In the genomic region with DNA sequence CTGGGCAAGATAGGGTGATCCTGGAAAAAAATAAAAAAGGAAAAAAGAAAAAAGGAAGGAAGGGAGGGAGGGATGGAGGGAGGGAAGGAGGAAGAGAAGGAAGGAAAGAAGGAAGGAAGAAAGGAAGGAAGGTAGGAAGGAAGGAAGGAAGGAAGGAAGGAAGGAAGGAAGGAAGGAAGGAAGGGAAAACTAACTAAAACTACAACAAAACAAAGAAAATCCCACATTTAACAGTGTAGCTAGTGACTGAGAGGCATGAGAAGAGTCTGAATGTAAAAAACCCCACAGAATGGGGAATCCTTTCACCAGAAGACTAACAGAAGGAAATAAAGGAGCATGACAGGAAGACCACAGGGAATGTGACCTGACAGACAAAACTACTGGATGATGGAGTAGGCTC, we compare ENCODE assay signal across 22 cellular contexts.
DNase-seq lines count a peak whose midpoint lies in the region; ATAC-seq, FAIRE-seq and TF ChIP-seq lines count a peak whose summit lies in the region.
"Had no signal": no experiment of that assay in that cellular context is flagged by ENCODE, and none has a peak within 500 bp of the region (broad histone marks: within the 10 kb centered on the region; RNA-seq: fewer than 3 reads in every experiment).

No MANE protein-coding gene starts in this region.

- CTCF ChIA-PET in HepG2 (lab: Yijun Ruan, JAX; ENCODE audit: low intra/inter-chr PET ratio, low total read pairs): no interaction called here
- CTCF ChIA-PET in GM12878 (lab: Yijun Ruan, JAX): no interaction called here

- H4K20me1 ChIP-seq in HepG2 (ENCODE audit: insufficient read depth, low read length) (no peaks in the 10 kb centered on the region), GM12878 (ENCODE audit: control insufficient read depth, insufficient read depth) (no peaks in the 10 kb centered on the region), neural progenitor cell (ENCODE audit: low read depth) (no peaks in the 10 kb centered on the region)
- H4K20me1 ChIP-seq: BLaER1 treated with 17β-estradiol and CSF1 and Interleukin-3, amounts not matched to agents 10 nM and 100 nM had no signal

- H3K9me3 Mint-ChIP-seq in neural progenitor cell: no peaks in the 10 kb centered on the region

- intact Hi-C loops in HepG2 (cut with micrococcal nuclease; ENCODE audit: unreplicated experiment) (no loop called here), right lobe of liver (cut with DNase I) (no loop called here), GM12878 (cut with micrococcal nuclease; ENCODE audit: unreplicated experiment) (no loop called here)

- H3K4me3 Mint-ChIP-seq in neural progenitor cell: no peak overlapping the region
- H3K4me3 Mint-ChIP-seq: B cell; CD4-positive, alpha-beta T cell; CD8-positive, alpha-beta T cell had no signal

- no peak overlapping the region for H2AFZ ChIP-seq in HepG2 (ENCODE audit: low read length)
- no peak overlapping the region for H2AFZ ChIP-seq in GM12878 (ENCODE audit: control insufficient read depth, low read depth, low read length)
- H2AFZ ChIP-seq in neural progenitor cell (replicated peaks): peak overlapping the region; percentile 72

- no peaks in the 10 kb centered on the region for H3K4me1 Mint-ChIP-seq in neural progenitor cell
- H3K4me1 Mint-ChIP-seq: B cell had no signal

- RAD21 ChIA-PET in GM12878 (lab: Charles Lee; ENCODE audit: unreplicated experiment): no interaction called here

- no peaks in the 10 kb centered on the region for H3K36me3 Mint-ChIP-seq in neural progenitor cell
- H3K36me3 Mint-ChIP-seq: CD8-positive, alpha-beta T cell had no signal

- POLR2A ChIA-PET in HepG2 (lab: Yijun Ruan, JAX): no interaction called here
- POLR2A ChIA-PET in GM12878 (lab: Charles Lee): no interaction called here

- in situ Hi-C loops in HepG2 (cut with HindIII; ENCODE audit: extremely low pct_ligation_motif_present, low pct_unique_long_range_greater_than_20kb) (no loop called here), GM12878 (cut with MboI) (no loop called here)

- SMC1A ChIA-PET in GM12878 (lab: Charles Lee; ENCODE audit: uncharacterized antibody, unreplicated experiment): no interaction called here

- no peak overlapping the region for H3K27ac Mint-ChIP-seq in neural progenitor cell
- H3K27ac Mint-ChIP-seq: B cell; CD4-positive, alpha-beta T cell; CD8-positive, alpha-beta T cell had no signal

- H3K9ac ChIP-seq in HepG2 (ENCODE audit: insufficient read depth, low read depth, low read length) (no peak overlapping the region), GM12878 (ENCODE audit: control insufficient read depth, insufficient read depth, low read length) (no peak overlapping the region), neural progenitor cell (no peak overlapping the region)
- H3K9ac ChIP-seq: BLaER1 treated with 17β-estradiol and CSF1 and Interleukin-3, amounts not matched to agents 10 nM and 100 nM had no signal

- H3K4me2 ChIP-seq in HepG2 (ENCODE audit: low read depth, low read length) (no peak overlapping the region), GM12878 (ENCODE audit: control insufficient read depth, insufficient read depth) (no peak overlapping the region), neural progenitor cell (no peak overlapping the region)
- H3K4me2 ChIP-seq: A549; BLaER1 treated with 17β-estradiol and CSF1 and Interleukin-3, amounts not matched to agents 10 nM and 100 nM had no signal

- TF ChIP-seq RAD21 in HepG2 (CRISPR knock-in tag; IDR thresholded peaks at IDR 0.05): no peak
- no peak for TF ChIP-seq RAD21 in GM12878 (IDR thresholded peaks at IDR 0.05; ENCODE audit: insufficient read depth, low read depth, low read length)

- H3K4me3 ChIP-seq in HepG2 (replicated peaks in 1 of 3; ENCODE audit: insufficient read depth in 1 of 3, low read depth in 2 of 3, low read length in 3 of 3) (no peak overlapping the region), right lobe of liver (no peak overlapping the region), GM12878 (no peak overlapping the region), neural progenitor cell (no peak overlapping the region)
- H3K4me3 ChIP-seq: A549; BLaER1 treated with 17β-estradiol and CSF1 and Interleukin-3, amounts not matched to agents 10 nM and 100 nM had no signal

- no TSS peak for BruUV-seq in HepG2 (replicated peaks; lab: Mats Ljungman, UMichigan)
- no TSS peak for BruUV-seq in GM12878 (replicated peaks; lab: Mats Ljungman, UMichigan)

- H3K79me2 ChIP-seq in HepG2 (ENCODE audit: insufficient read depth, low read length): no peaks in the 10 kb centered on the region
- H3K79me2 ChIP-seq in GM12878 (ENCODE audit: control insufficient read depth, insufficient read depth, low read length): no peaks in the 10 kb centered on the region
- no peaks in the 10 kb centered on the region for H3K79me2 ChIP-seq in neural progenitor cell (ENCODE audit: low read depth)

- TF ChIP-seq POLR2A in HepG2 (IDR thresholded peaks at IDR 0.05; ENCODE audit: insufficient read depth in 1 of 2, low read depth in 2 of 2, low read length in 2 of 2): no peak
- TF ChIP-seq POLR2A in right lobe of liver (IDR thresholded peaks at IDR 0.05): no peak
- no peak for TF ChIP-seq POLR2A in GM12878 (IDR thresholded peaks at IDR 0.05; ENCODE audit: low read depth, low read length)

- no peak overlapping the region for H3K27ac ChIP-seq in HepG2 (ENCODE audit: extremely low read length, insufficient read depth, low read length)
- H3K27ac ChIP-seq in right lobe of liver: no peak overlapping the region
- H3K27ac ChIP-seq in GM12878 (ENCODE audit: control insufficient read depth, insufficient read depth): no peak overlapping the region
- no peak overlapping the region for H3K27ac ChIP-seq in neural progenitor cell
- H3K27ac ChIP-seq: 22Rv1; A549; BLaER1 treated with 17β-estradiol and CSF1 and Interleukin-3, amounts not matched to agents 10 nM and 100 nM; C4-2B had no signal

- DNase-seq in HepG2 (ENCODE audit: low spot score) (no peak), right lobe of liver (no peak), GM12878 (ENCODE audit: low read depth, low spot score) (no peak), neural progenitor cell (ENCODE audit: low spot score) (no peak), GM19240 (ENCODE audit: insufficient read length, low spot score) (no peak)
- DNase-seq: AML-193; Caco-2; Calu3; CD4-positive, alpha-beta T cell; CD8-positive, alpha-beta T cell; DMS79 treated with DMSO at 0.1 percent for 48 hours; GF-D8 had no signal

- no peaks in the 10 kb centered on the region for H3K4me1 ChIP-seq in HepG2 (ENCODE audit: insufficient read depth, low read length)
- no peaks in the 10 kb centered on the region for H3K4me1 ChIP-seq in right lobe of liver
- no peaks in the 10 kb centered on the region for H3K4me1 ChIP-seq in GM12878 (ENCODE audit: control insufficient read depth, insufficient read depth, low read length)
- no peaks in the 10 kb centered on the region for H3K4me1 ChIP-seq in neural progenitor cell
- H3K4me1 ChIP-seq: A549; BLaER1 treated with 17β-estradiol and CSF1 and Interleukin-3, amounts not matched to agents 10 nM and 100 nM; Caco-2 had no signal

- H3F3A ChIP-seq in neural progenitor cell (ENCODE audit: low read depth): no peaks in the 10 kb centered on the region

- H3K9me3 ChIP-seq in HepG2 (ENCODE audit: low read length) (peaks cover 98% of the 10 kb centered on the region), right lobe of liver (no peaks in the 10 kb centered on the region), GM12878 (replicated peaks; ENCODE audit: control insufficient read depth, insufficient read depth, low read length) (no peaks in the 10 kb centered on the region), neural progenitor cell (ENCODE audit: low read depth) (no peaks in the 10 kb centered on the region)
- H3K9me3 ChIP-seq: BLaER1 treated with 17β-estradiol and CSF1 and Interleukin-3, amounts not matched to agents 10 nM and 100 nM; Caco-2 had no signal

- H3K27me3 Mint-ChIP-seq in neural progenitor cell (ENCODE audit: insufficient read depth, low read depth): peaks cover 2% of the 10 kb centered on the region
- H3K27me3 Mint-ChIP-seq: B cell; CD4-positive, alpha-beta T cell had no signal

- ATAC-seq in HepG2 (no peak), right lobe of liver (no peak), GM12878 (no peak), GM19328 (IDR thresholded peaks at IDR 0.05; ENCODE audit: unreplicated experiment) (no peak)
- ATAC-seq: A549; CD8-positive, alpha-beta T cell had no signal

- H3K36me3 ChIP-seq in HepG2 (replicated peaks in 1 of 2; ENCODE audit: control insufficient read depth in 1 of 2, insufficient read depth in 2 of 2, low read length in 2 of 2) (no peaks in the 10 kb centered on the region), right lobe of liver (no peaks in the 10 kb centered on the region), GM12878 (ENCODE audit: control insufficient read depth in 2 of 2, insufficient read depth in 2 of 2, low read length in 1 of 2) (no peaks in the 10 kb centered on the region), neural progenitor cell (no peaks in the 10 kb centered on the region)
- H3K36me3 ChIP-seq: BLaER1 treated with 17β-estradiol and CSF1 and Interleukin-3, amounts not matched to agents 10 nM and 100 nM had no signal

- TF ChIP-seq CTCF in HepG2 (CRISPR knock-in tag; IDR thresholded peaks at IDR 0.05): no peak
- TF ChIP-seq CTCF in right lobe of liver (IDR thresholded peaks at IDR 0.05): no peak
- no peak for TF ChIP-seq CTCF in GM12878 (IDR thresholded peaks at IDR 0.05 in 2 of 3, conservative IDR thresholded peaks at IDR 0.05 in 1 of 3; ENCODE audit: control insufficient read depth in 2 of 3, extremely low read depth in 1 of 3, insufficient read depth in 1 of 3, low read depth in 3 of 3, low read length in 3 of 3)
- TF ChIP-seq CTCF in neural progenitor cell (IDR thresholded peaks at IDR 0.05): no peak

- TF ChIP-seq EP300 in HepG2 (IDR thresholded peaks at IDR 0.05; ENCODE audit: low read depth in 2 of 2, low read length in 2 of 2) (no peak), HepG2 (CRISPR knock-in tag; IDR thresholded peaks at IDR 0.05; ENCODE audit: borderline replicate concordance) (no peak), GM12878 (IDR thresholded peaks at IDR 0.05; ENCODE audit: borderline replicate concordance in 1 of 2, control insufficient read depth in 1 of 2, low read depth in 2 of 2, low read length in 2 of 2) (no peak)

- FAIRE-seq in HepG2 (lab: Jason Lieb, UNC) (no peak), GM12878 (lab: Jason Lieb, UNC) (no peak)
- FAIRE-seq: A549, D721Med, G401.6, GM12892, GM19239 had no signal

- H3K27me3 ChIP-seq in HepG2 (ENCODE audit: control insufficient read depth in 1 of 2, insufficient read depth in 2 of 2, low read length in 2 of 2) (no peaks in the 10 kb centered on the region), right lobe of liver (no peaks in the 10 kb centered on the region), GM12878 (replicated peaks in 1 of 2; ENCODE audit: control insufficient read depth in 2 of 2, insufficient read depth in 2 of 2, low read length in 1 of 2) (no peaks in the 10 kb centered on the region), neural progenitor cell (no peaks in the 10 kb centered on the region)
- H3K27me3 ChIP-seq: BLaER1 treated with 17β-estradiol and CSF1 and Interleukin-3, amounts not matched to agents 10 nM and 100 nM had no signal

TF ChIP-seq in GM12878, 131 proteins besides CTCF, POLR2A, EP300 and RAD21:
- TF ChIP-seq TBL1XR1 (IDR thresholded peaks at IDR 0.05; ENCODE audit: low read depth, low read length) (no peak), FOXK2 (IDR thresholded peaks at IDR 0.05) (0 out of 2 replicates have a peak, but pooled peaks have one; percentile 14)

Comparison
In these comparisons a context has a peak if more than half of its experiments do, and no peak if none do; other contexts are left out.
1. Of the 75 proteins assayed by ChIP-seq in both HepG2 and GM12878: peak only in HepG2: IKZF1; only in GM12878: FOXK2; in both: none; in neither: 72; mixed calls (peak in some experiments, not most) for 1.